Comparison of ENCODE assay signal across 8 cellular contexts in the genomic region with DNA sequence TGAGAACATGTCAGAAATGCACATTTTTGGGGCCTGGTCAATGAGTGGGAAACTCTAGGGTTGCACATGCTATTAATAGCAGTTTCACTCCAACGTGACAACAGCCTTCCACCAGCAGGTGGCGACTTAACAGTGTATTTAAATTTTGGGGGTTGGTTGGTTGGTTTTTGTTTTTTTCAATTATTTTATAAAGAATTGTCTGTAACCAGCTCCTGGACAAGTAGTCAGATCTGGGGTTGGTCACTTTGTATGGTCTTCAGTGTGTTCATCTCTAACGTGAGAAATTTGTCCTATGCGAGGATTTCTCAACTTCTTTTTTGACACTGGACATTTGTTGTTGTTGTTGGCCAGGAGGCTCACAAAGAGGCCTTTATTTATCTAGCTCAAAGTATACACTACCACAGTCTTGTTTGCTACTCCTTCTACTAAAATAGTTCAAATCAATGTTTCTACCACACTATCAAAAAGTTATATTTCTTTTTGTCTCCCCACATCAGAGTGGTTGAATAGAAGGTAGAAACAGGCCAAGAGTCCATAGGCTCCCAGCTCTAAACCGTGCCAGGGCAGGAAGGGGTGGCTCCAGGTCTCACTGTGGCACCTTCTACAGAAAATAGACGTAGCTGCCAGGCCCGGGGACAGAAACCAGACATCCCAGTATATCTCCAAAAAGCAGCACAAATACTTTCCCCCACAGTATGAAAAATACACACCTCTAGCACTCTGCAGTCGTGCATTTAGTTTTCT.
DNase-seq lines count a peak whose midpoint lies in the region; ATAC-seq and FAIRE-seq lines count a peak whose summit lies in the region.

No MANE protein-coding gene starts in this region.

- ATAC-seq in GM19351 (IDR thresholded peaks at IDR 0.05; ENCODE audit: unreplicated experiment): peak; percentile 66
- peak in 1 of 4 experiments; percentile 38 for ATAC-seq in T-cell (replicated peaks in 1 of 4)
- ATAC-seq in right cardiac atrium: peak; percentile 45 to 68

- no peak overlapping the region for H3K4me3 ChIP-seq in CD8-positive, alpha-beta memory T cell (ENCODE audit: low read length)
- H3K4me3 ChIP-seq in right cardiac atrium (ENCODE audit: low read length): no peak overlapping the region
- no peak overlapping the region for H3K4me3 ChIP-seq in small intestine (ENCODE audit: low read depth in 1 of 2, low read length in 2 of 2)

- no peaks in the 10 kb centered on the region for H3K9me3 ChIP-seq in CD8-positive, alpha-beta memory T cell (ENCODE audit: low read length)
- H3K9me3 ChIP-seq in right cardiac atrium (ENCODE audit: control insufficient read depth, low read length) (no peaks in the 10 kb centered on the region), small intestine (ENCODE audit: control insufficient read depth, low read depth) (no peaks in the 10 kb centered on the region)

- no peaks in the 10 kb centered on the region for H3K36me3 ChIP-seq in CD8-positive, alpha-beta memory T cell (ENCODE audit: insufficient read depth, low read length)
- H3K36me3 ChIP-seq in small intestine (ENCODE audit: control insufficient read depth in 2 of 2, insufficient read depth in 2 of 2, low read length in 2 of 2): peaks cover 0 to 1% of the 10 kb centered on the region in 2 donors

- no peaks in the 10 kb centered on the region for H3K36me3 Mint-ChIP-seq in CD8-positive, alpha-beta memory T cell
- no peaks in the 10 kb centered on the region for H3K36me3 Mint-ChIP-seq in T-cell

- H3K27ac ChIP-seq in CD8-positive, alpha-beta memory T cell (ENCODE audit: low read depth, low read length): no peak overlapping the region
- H3K27ac ChIP-seq in right cardiac atrium (ENCODE audit: low read length): no peak overlapping the region
- no peak overlapping the region for H3K27ac ChIP-seq in small intestine (ENCODE audit: low read depth in 1 of 2, low read length in 1 of 2)

- peaks cover 5 to 15% of the 10 kb centered on the region in 2 donors for H3K27me3 Mint-ChIP-seq in CD8-positive, alpha-beta memory T cell
- peaks cover 6 to 9% of the 10 kb centered on the region in 2 donors for H3K27me3 Mint-ChIP-seq in T-cell

- no peaks in the 10 kb centered on the region for H3K27me3 ChIP-seq in CD8-positive, alpha-beta memory T cell (ENCODE audit: insufficient read depth, low read length, poor library complexity, severe bottlenecking)
- H3K27me3 ChIP-seq in right cardiac atrium (ENCODE audit: control insufficient read depth, insufficient read depth) (no peaks in the 10 kb centered on the region), small intestine (ENCODE audit: control insufficient read depth in 2 of 2, insufficient read depth in 2 of 2, low read length in 2 of 2) (no peaks in the 10 kb centered on the region)

- 30% methylated on average over 8 of the region's 8 CpGs for WGBS in right cardiac atrium
- WGBS in small intestine, 3 donors: 27 to 31% (median 31%) methylated on average over 8 of the region's 8 CpGs

- no peaks in the 10 kb centered on the region for H3K4me1 Mint-ChIP-seq in CD8-positive, alpha-beta memory T cell
- no peaks in the 10 kb centered on the region for H3K4me1 Mint-ChIP-seq in T-cell

- intact Hi-C loops in right cardiac atrium (cut with DNase I): loop anchor here in 2 of 4 donors (5.0 kb wide), 3 partner anchors 50 to 300 kb away; no protein-coding TSS in a partner anchor

- no peak overlapping the region for H3K27ac Mint-ChIP-seq in CD8-positive, alpha-beta memory T cell
- no peak overlapping the region for H3K27ac Mint-ChIP-seq in T-cell

- no peak overlapping the region for H3K4me3 Mint-ChIP-seq in CD8-positive, alpha-beta memory T cell
- no peak overlapping the region for H3K4me3 Mint-ChIP-seq in T-cell

- peak; percentile 32 to 75 (median 56) for DNase-seq in CD8-positive, alpha-beta memory T cell
- DNase-seq in HuH-7 (ENCODE audit: low spot score) (peak; percentile 17), T-cell (peak; percentile 22 to 75 (median 58)), amniotic stem cell (lab: John Stamatoyannopoulos, UW) (peak; percentile 64), right cardiac atrium (peak; percentile 62 to 85 (median 81)), small intestine (peak; percentile 64), NCI-H128 (lab: John Stamatoyannopoulos, UW; ENCODE audit: unreplicated experiment) (no peak)

- no peaks in the 10 kb centered on the region for H3K9me3 Mint-ChIP-seq in CD8-positive, alpha-beta memory T cell
- no peaks in the 10 kb centered on the region for H3K9me3 Mint-ChIP-seq in T-cell

- POLR2A ChIA-PET in CD8-positive, alpha-beta memory T cell (lab: Charles Lee): interaction anchor here (0.6 kb wide), 1 partner anchor 374 kb away, joined by 7 read pairs; no protein-coding TSS in a partner anchor
- POLR2A ChIA-PET in T-cell (lab: Charles Lee): interaction anchor here (0.5 to 0.8 kb wide), 2 partner anchors 292 to 305 kb away, joined by 3 read pairs; no protein-coding TSS in a partner anchor

- no peaks in the 10 kb centered on the region for H3K4me1 ChIP-seq in CD8-positive, alpha-beta memory T cell (ENCODE audit: insufficient read depth, low read length)
- H3K4me1 ChIP-seq in right cardiac atrium (ENCODE audit: control insufficient read depth, insufficient read depth, low read length) (peaks cover 1% of the 10 kb centered on the region), small intestine (ENCODE audit: control insufficient read depth in 2 of 2, insufficient read depth in 1 of 2, low read depth in 1 of 2, low read length in 1 of 2) (no peaks in the 10 kb centered on the region)

- CTCF ChIA-PET in CD8-positive, alpha-beta memory T cell (lab: Charles Lee): interaction anchor here (0.7 to 7.8 kb wide), 11 partner anchors 9 to 464 kb away, joined by 3 to 91 read pairs (median 4); no protein-coding TSS in a partner anchor
- CTCF ChIA-PET in T-cell (lab: Charles Lee): interaction anchor here (0.6 to 5.3 kb wide), 23 partner anchors 9 to 383 kb away, joined by 3 to 26 read pairs (median 5); partner anchors contain the start of gene C9orf40 (in 1 of the 2)

- FAIRE-seq in small intestine (lab: Jason Lieb, UNC): no peak
